8 cellular contexts compared by ENCODE assay signal in genomic region chr5:139560752-139561654, GRCh38. TPM values are rescaled to one million over a fixed set of nuclear protein-coding genes. Genes with fewer than 3 reads are reported as not detected.
DNase-seq lines count a peak whose midpoint lies in the region; ATAC-seq and TF ChIP-seq lines count a peak whose summit lies in the region.

TSS of gene UBE2D2 (plus strand) at chr5:139561339. CDS start at chr5:139561792, 453 bp downstream.

- peak within 1 kb of the TSS; percentile 89 for H3K4me3 Mint-ChIP-seq in activated CD4-positive, alpha-beta T cell treated with anti-CD3 and anti-CD28 coated beads, Interleukin-2, amount 10 ng/mL, durations not matched to agents 7 days and 5 days

- POLR2A ChIA-PET in activated CD4-positive, alpha-beta T cell treated with anti-CD3 and anti-CD28 coated beads, Interleukin-2, amount 10 ng/mL, durations not matched to agents 7 days and 5 days (lab: Charles Lee): interaction anchor here (0.6 to 1.3 kb wide), 3 partner anchors 9 to 48 kb away, joined by 3 to 7 read pairs (median 6); no protein-coding TSS in a partner anchor

- H3K27me3 Mint-ChIP-seq in activated CD4-positive, alpha-beta T cell treated with anti-CD3 and anti-CD28 coated beads, Interleukin-2, amount 10 ng/mL, durations not matched to agents 7 days and 5 days: no peaks in the 10 kb centered on the region

- no peaks in the 10 kb centered on the region for H3K9me3 Mint-ChIP-seq in activated CD4-positive, alpha-beta T cell treated with anti-CD3 and anti-CD28 coated beads, Interleukin-2, amount 10 ng/mL, durations not matched to agents 7 days and 5 days

- peaks cover 37% of the 10 kb centered on the region for H3K4me1 Mint-ChIP-seq in activated CD4-positive, alpha-beta T cell treated with anti-CD3 and anti-CD28 coated beads, Interleukin-2, amount 10 ng/mL, durations not matched to agents 7 days and 5 days

- intact Hi-C loops in left colon (cut with DNase I, micrococcal nuclease): no loop called here

- peak within 1 kb of the TSS; percentile 94 to 98 for H3K27ac ChIP-seq in coronary artery

- CTCF ChIA-PET in activated CD4-positive, alpha-beta T cell treated with anti-CD3 and anti-CD28 coated beads, Interleukin-2, amount 10 ng/mL, durations not matched to agents 7 days and 5 days (lab: Charles Lee): interaction anchor here (0.7 to 3.0 kb wide), 11 partner anchors 10 to 248 kb away, joined by 3 to 10 read pairs (median 4); no protein-coding TSS in a partner anchor

- TF ChIP-seq CTCF in coronary artery (IDR thresholded peaks at IDR 0.05): no peak

- DNase-seq in C1 segment of cervical spinal cord (lab: John Stamatoyannopoulos, UW): peak; percentile 70 to 97 (median 90)
- peak; percentile 100 for DNase-seq in NCI-H69 (lab: John Stamatoyannopoulos, UW)
- DNase-seq in activated CD4-positive, alpha-beta T cell treated with anti-CD3 and anti-CD28 coated beads, Interleukin-2, amount 10 ng/mL, durations not matched to agents 7 days and 5 days: peak; percentile 97
- DNase-seq in coronary artery (ENCODE audit: low spot score): peak; percentile 98
- DNase-seq in left colon: peak; percentile 97 to 99
- DNase-seq in stimulated activated CD4-positive, alpha-beta T cell treated with anti-CD3 and anti-CD28 coated beads, Interleukin-1b, Interleukin-23, amount 100 ng/mL, for 4 hours (ENCODE audit: low read depth in 2 of 2): peak; percentile 97

- ATAC-seq in GM19351 (IDR thresholded peaks at IDR 0.05; ENCODE audit: unreplicated experiment) (peak; percentile 71), HG03520 (IDR thresholded peaks at IDR 0.05; ENCODE audit: unreplicated experiment) (peak; percentile 87), left colon (peak; percentile 91)

- peak within 1 kb of the TSS; percentile 96 for H3K27ac Mint-ChIP-seq in activated CD4-positive, alpha-beta T cell treated with anti-CD3 and anti-CD28 coated beads, Interleukin-2, amount 10 ng/mL, durations not matched to agents 7 days and 5 days

- H3K36me3 Mint-ChIP-seq in activated CD4-positive, alpha-beta T cell treated with anti-CD3 and anti-CD28 coated beads, Interleukin-2, amount 10 ng/mL, durations not matched to agents 7 days and 5 days (ENCODE audit: low read depth): peaks cover 32% of the 10 kb centered on the region

- H3K4me3 ChIP-seq in coronary artery: peak within 1 kb of the TSS; percentile 93

RNA-seq across cellular contexts. Expression of gene UBE2D2, which starts in this region (rescaled TPM):
- total RNA-seq in activated CD4-positive, alpha-beta T cell treated with anti-CD3 and anti-CD28 coated beads, Interleukin-2, amount 10 ng/mL, durations not matched to agents 7 days and 5 days: 100 to 1,000 TPM; 231 to 265 TPM
- total RNA-seq in left colon: 100 to 1,000 TPM; 139 to 152 TPM

Comparison
In these comparisons a context has a peak if more than half of its experiments do, and no peak if none do; other contexts are left out.
1. Peak in every context shown above with its lines: DNase-seq, ATAC-seq, H3K4me3 ChIP-seq and H3K27ac ChIP-seq.